ENCODE assay signal across 2 cellular contexts in the genomic region with DNA sequence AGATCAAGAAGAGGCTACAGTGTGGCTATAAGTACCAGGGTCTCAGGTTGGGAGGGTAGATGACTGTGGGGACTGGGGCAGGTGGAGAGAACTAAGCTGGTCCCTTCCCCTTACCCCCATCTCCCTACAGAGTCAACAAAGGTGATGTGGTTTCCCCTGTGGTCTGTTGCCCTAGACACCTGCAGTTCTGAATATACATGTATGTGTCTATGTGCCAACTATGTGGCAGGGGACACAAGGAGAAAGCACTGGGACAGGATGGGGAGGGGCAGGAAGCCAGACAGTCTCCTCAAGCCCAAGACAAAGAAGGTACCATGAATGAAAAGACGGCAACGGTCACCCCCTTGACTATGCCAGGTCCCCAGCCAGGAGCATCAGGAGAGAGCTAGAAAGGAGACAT.
TF ChIP-seq lines count a peak whose summit lies in the region.

No MANE protein-coding gene starts in this region.

TF ChIP-seq in IMR-90, 13 proteins besides CTCF, POLR2A, EP300 and RAD21 (continued from another document):
- TF ChIP-seq CEBPB (IDR thresholded peaks at IDR 0.05; ENCODE audit: low read depth, low read length) (no peak), CHD1 (IDR thresholded peaks at IDR 0.05; ENCODE audit: low read depth, low read length) (no peak), MAFK (IDR thresholded peaks at IDR 0.05; ENCODE audit: low read depth, low read length) (no peak), BHLHE40 (IDR thresholded peaks at IDR 0.05; ENCODE audit: low read depth, low read length) (no peak)

TF ChIP-seq in HEK293T, 16 proteins besides CTCF, POLR2A, EP300 and RAD21 (continued from another document):
- no peak for TF ChIP-seq BHLHE40 (IDR thresholded peaks at IDR 0.05; ENCODE audit: borderline replicate concordance)
- TF ChIP-seq FOXK2 (IDR thresholded peaks at IDR 0.05), result no peak
TF ChIP-seq in HEK293T: peak in this region for 0.
